ENCODE assay signal across 24 cellular contexts in the genomic region with DNA sequence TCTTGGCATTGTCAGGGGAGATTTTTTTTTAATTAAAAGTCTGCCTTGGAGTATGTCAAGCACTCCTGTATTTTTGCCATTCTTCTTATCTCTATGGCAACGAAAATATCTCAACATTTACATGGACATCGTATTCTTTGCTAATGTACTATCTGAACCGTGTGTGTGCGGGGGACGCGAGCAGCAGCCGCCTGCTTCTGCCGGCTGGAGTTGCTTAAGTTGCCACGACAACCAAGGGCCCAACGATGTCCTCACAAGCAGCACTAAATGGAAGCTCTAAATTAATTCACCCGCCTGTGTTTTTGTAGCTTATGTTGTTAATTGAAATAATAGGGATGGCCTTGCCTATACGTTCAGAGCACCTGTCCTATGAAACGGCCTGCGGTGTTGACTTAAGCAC.
DNase-seq lines count a peak whose midpoint lies in the region; ATAC-seq lines count a peak whose summit lies in the region.
"Had no signal": no experiment of that assay in that cellular context is flagged by ENCODE, and none has a peak within 500 bp of the region (broad histone marks: within the 10 kb centered on the region; RNA-seq: fewer than 3 reads in every experiment).

No MANE protein-coding gene starts in this region.

- no peaks in the 10 kb centered on the region for H3K9me3 ChIP-seq in GM23248 (ENCODE audit: low read depth)
- H3K9me3 ChIP-seq: tibial nerve had no signal

- no peaks in the 10 kb centered on the region for H3K4me1 ChIP-seq in GM23248 (ENCODE audit: insufficient read depth)
- H3K4me1 ChIP-seq: tibial nerve had no signal

- no peaks in the 10 kb centered on the region for H3K27me3 ChIP-seq in GM23248 (replicated peaks; ENCODE audit: insufficient read depth)
- H3K27me3 ChIP-seq: tibial nerve had no signal

- ATAC-seq in HG02970 (IDR thresholded peaks at IDR 0.05; ENCODE audit: low FRiP score, unreplicated experiment) (no peak), GM21786 (IDR thresholded peaks at IDR 0.05; ENCODE audit: unreplicated experiment) (no peak)
- ATAC-seq: effector memory CD8-positive, alpha-beta T cell; HCT116; naive thymus-derived CD8-positive, alpha-beta T cell; PC-3; stimulated activated naive CD8-positive, alpha-beta T cell treated with anti-CD3 and anti-CD28 coated beads, Interleukin-15, Interleukin-2, amounts not matched to agents 100 U/mL and 50 U/mL, for 24 hours had no signal

- H3K9ac ChIP-seq in GM23248, result no peak overlapping the region

- H3K79me2 ChIP-seq in GM23248 (ENCODE audit: insufficient read depth), result no peaks in the 10 kb centered on the region

- no peak overlapping the region for H3K4me2 ChIP-seq in GM23248 (ENCODE audit: unreplicated experiment)

- no peaks in the 10 kb centered on the region for H3K9me2 ChIP-seq in GM23248 (ENCODE audit: insufficient read depth)

- H3K27ac ChIP-seq in cingulate gyrus (ENCODE audit: low read depth, low read length) (peak overlapping the region; percentile 77), GM23248 (no peak overlapping the region)
- H3K27ac ChIP-seq: tibial nerve had no signal

- WGBS in GM23248 (ENCODE audit: low coverage in 1 of 2, low lambda C conversion rate in 2 of 2, missing lambda C conversion rate in 2 of 2), 2 experiments, result 10 to 18% methylated on average over 14 of the region's 14 CpGs

- no peak overlapping the region for H2AFZ ChIP-seq in GM23248

- no peaks in the 10 kb centered on the region for H4K20me1 ChIP-seq in GM23248 (ENCODE audit: insufficient read depth)

- no peak overlapping the region for H3K4me3 ChIP-seq in GM23248
- H3K4me3 ChIP-seq: tibial nerve had no signal

- no peaks in the 10 kb centered on the region for H3K36me3 ChIP-seq in GM23248 (ENCODE audit: low read depth)
- H3K36me3 ChIP-seq: tibial nerve had no signal

- DNase-seq in DMS79 (lab: John Stamatoyannopoulos, UW) (peak; percentile 71), NCI-H1417 (lab: John Stamatoyannopoulos, UW) (peak; percentile 83 to 98 (median 94)), occipital lobe (lab: John Stamatoyannopoulos, UW) (peak; percentile 54), GM23248 (no peak)
- DNase-seq: activated CD4-positive, alpha-beta T cell treated with anti-CD3 and anti-CD28 coated beads for 1 hour; activated naive CD4-positive, alpha-beta T cell treated with anti-CD3 and anti-CD28 coated beads, Interleukin-2, amount 50 U/mL, for 16 hours; activated T-cell treated with anti-CD3 and anti-CD28 coated beads, Interleukin-2, amount 50 U/mL, for 48 hours; CD4-positive, alpha-beta T cell; DND-41; effector memory CD8-positive, alpha-beta T cell; Kasumi-1; kidney glomerular epithelial cell; naive thymus-derived CD8-positive, alpha-beta T cell; NCI-H1048; NCI-H82; PC-3; SHP77 treated with DMSO at 0.1 percent for 48 hours; stimulated activated CD4-positive, alpha-beta T cell treated with anti-CD3 and anti-CD28 coated beads, Interleukin-4, amount 100 ng/mL, for 1 hour; stimulated activated naive CD8-positive, alpha-beta T cell treated with anti-CD3 and anti-CD28 coated beads, Interleukin-15, Interleukin-2, amounts not matched to agents 100 U/mL and 50 U/mL, for 24 hours had no signal

- H3F3A ChIP-seq in GM23248 (ENCODE audit: insufficient read depth), result no peaks in the 10 kb centered on the region

- in situ Hi-C loops in GM23248 (cut with MboI), result no loop called here
